In genomic region chr5:76657091-76657490, GRCh38 we compare ENCODE assay signal across 21 cellular contexts. TPM values are rescaled to one million over a fixed set of nuclear protein-coding genes. Genes with fewer than 3 reads are reported as not detected.
"Had no signal": no experiment of that assay in that cellular context is flagged by ENCODE, and none has a peak within 500 bp of the region (broad histone marks: within the 10 kb centered on the region; RNA-seq: fewer than 3 reads in every experiment).

No MANE protein-coding gene starts in this region.

- H3K27me3 ChIP-seq: tibial artery had no signal

- H3K9me3 Mint-ChIP-seq: activated naive CD8-positive, alpha-beta T cell treated with anti-CD3 and anti-CD28 coated beads, Interleukin-2, amount 10 ng/mL, durations not matched to agents 7 days and 5 days; activated T-cell treated with anti-CD3 and anti-CD28 coated beads, Interleukin-2, amount 50 U/mL, for 4 hours; endodermal cell; memory B cell; stimulated activated naive CD8-positive, alpha-beta T cell treated with anti-CD3 and anti-CD28 coated beads, Interleukin-15, Interleukin-2, amounts not matched to agents 100 ng/mL and 50 ng/mL, for 24 hours; T-cell had no signal

- H3K9me3 ChIP-seq: mucosa of descending colon, tibial artery had no signal

- ATAC-seq: activated CD4-positive, alpha-beta T cell treated with anti-CD3 and anti-CD28 coated beads for 36 hours; activated T-cell treated with anti-CD3 and anti-CD28 coated beads, Interleukin-2, amount 50 U/mL, for 4 hours; mucosa of descending colon; T-cell had no signal

- H3K4me3 ChIP-seq: coronary artery, mucosa of descending colon, tibial artery had no signal

- H3K4me1 Mint-ChIP-seq: activated naive CD8-positive, alpha-beta T cell treated with anti-CD3 and anti-CD28 coated beads, Interleukin-2, amount 10 ng/mL, durations not matched to agents 7 days and 5 days; memory B cell had no signal

- H3K4me3 Mint-ChIP-seq: activated CD4-positive, alpha-beta T cell treated with anti-CD3 and anti-CD28 coated beads for 36 hours; activated naive CD8-positive, alpha-beta T cell treated with anti-CD3 and anti-CD28 coated beads, Interleukin-2, amount 10 ng/mL, durations not matched to agents 7 days and 5 days; activated T-cell treated with anti-CD3 and anti-CD28 coated beads, Interleukin-2, amount 50 U/mL, for 4 hours; endodermal cell; memory B cell; stimulated activated naive CD8-positive, alpha-beta T cell treated with anti-CD3 and anti-CD28 coated beads, Interleukin-15, Interleukin-2, amounts not matched to agents 100 ng/mL and 50 ng/mL, for 24 hours; T-cell had no signal

- DNase-seq: activated CD4-positive, alpha-beta T cell treated with anti-CD3 and anti-CD28 coated beads for 36 hours; activated CD4-positive, alpha-beta T cell treated with anti-CD3 and anti-CD28 coated beads, Interleukin-2, amount 50 U/mL, for 4 hours; activated CD8-positive, alpha-beta memory T cell treated with anti-CD3 and anti-CD28 coated beads, Interleukin-2, amount 50 U/mL, for 48 hours; activated naive CD4-positive, alpha-beta T cell treated with Interleukin-2 at 50 U/mL for 16 hours; activated naive CD8-positive, alpha-beta T cell treated with anti-CD3 and anti-CD28 coated beads, Interleukin-2, amount 10 ng/mL, durations not matched to agents 7 days and 5 days; activated T-cell treated with anti-CD3 and anti-CD28 coated beads, Interleukin-2, amount 50 U/mL, for 4 hours; amygdala; cerebellar nuclear complex; endodermal cell; foreskin fibroblast; mucosa of descending colon; stimulated activated CD4-positive, alpha-beta T cell treated with anti-CD3 and anti-CD28 coated beads, Interleukin-4, amount 100 ng/mL, for 4 hours; substantia nigra; T-cell; tibial artery had no signal

- H3K36me3 ChIP-seq: tibial artery had no signal

- H3K27ac Mint-ChIP-seq: activated CD4-positive, alpha-beta T cell treated with anti-CD3 and anti-CD28 coated beads for 36 hours; activated naive CD8-positive, alpha-beta T cell treated with anti-CD3 and anti-CD28 coated beads, Interleukin-2, amount 10 ng/mL, durations not matched to agents 7 days and 5 days; memory B cell; stimulated activated naive CD8-positive, alpha-beta T cell treated with anti-CD3 and anti-CD28 coated beads, Interleukin-15, Interleukin-2, amounts not matched to agents 100 ng/mL and 50 ng/mL, for 24 hours; T-cell had no signal

- H3K27ac ChIP-seq: coronary artery, tibial artery had no signal

- H3K27me3 Mint-ChIP-seq: activated CD4-positive, alpha-beta T cell treated with anti-CD3 and anti-CD28 coated beads for 36 hours; activated naive CD8-positive, alpha-beta T cell treated with anti-CD3 and anti-CD28 coated beads, Interleukin-2, amount 10 ng/mL, durations not matched to agents 7 days and 5 days; memory B cell; progenitor cell of endocrine pancreas; stimulated activated naive CD8-positive, alpha-beta T cell treated with anti-CD3 and anti-CD28 coated beads, Interleukin-15, Interleukin-2, amounts not matched to agents 100 ng/mL and 50 ng/mL, for 24 hours; T-cell had no signal

- H3K4me1 ChIP-seq: tibial artery had no signal

RNA-seq across cellular contexts. Expression of gene F2RL2, which starts 33.9 kb away (rescaled TPM):
- total RNA-seq: activated CD4-positive, alpha-beta T cell treated with anti-CD3 and anti-CD28 coated beads for 36 hours; activated CD8-positive, alpha-beta memory T cell treated with anti-CD3 and anti-CD28 coated beads for 36 hours; activated naive CD8-positive, alpha-beta T cell treated with anti-CD3 and anti-CD28 coated beads, Interleukin-2, amount 10 ng/mL, durations not matched to agents 7 days and 5 days; progenitor cell of endocrine pancreas; ureter had no signal
